Comparison of ENCODE assay signal across 1 cellular context in the genomic region with DNA sequence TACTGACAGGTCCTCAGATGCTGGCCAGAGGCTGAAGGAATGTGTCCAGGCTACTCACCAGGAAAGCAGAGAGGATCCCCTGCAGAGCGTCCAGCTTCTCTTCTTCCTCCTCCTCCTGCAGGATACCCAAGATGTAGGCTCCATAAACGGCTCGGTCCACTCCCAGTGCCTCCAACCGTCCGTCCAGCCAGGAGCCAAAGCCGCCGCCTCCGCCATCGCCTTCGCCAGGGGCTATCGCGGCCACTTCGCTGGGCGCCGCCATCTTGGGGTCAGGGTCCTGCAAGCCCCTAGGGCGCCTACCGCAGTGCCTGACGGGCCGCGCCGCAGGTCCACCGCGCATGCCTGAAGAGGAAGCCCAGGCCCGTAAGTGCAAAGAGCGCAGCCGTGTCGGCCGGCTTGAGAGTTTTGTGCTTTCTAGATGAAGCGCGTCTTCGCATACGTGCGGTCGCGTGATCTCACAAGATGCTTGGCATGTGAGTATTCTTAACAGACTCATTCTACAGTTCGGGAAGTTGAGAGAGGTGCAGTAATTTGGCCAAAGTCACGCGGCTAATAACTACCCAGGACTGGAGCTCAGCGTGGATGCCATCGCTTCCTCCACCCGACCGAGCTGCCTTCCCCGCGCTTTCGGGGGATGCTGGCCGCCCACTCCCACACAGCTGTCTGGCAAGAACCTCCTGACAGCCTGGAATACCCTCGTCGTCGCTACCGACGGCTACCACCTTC.
TF ChIP-seq lines count a peak whose summit lies in the region.

TSS of gene CCDC43 (minus strand) at position 285 of the 726 bp plus-strand sequence. CDS start at position 262, 23 bp downstream.

TF ChIP-seq in HepG2, 621 proteins besides CTCF, POLR2A, EP300 and RAD21 (continued from another document and continues in another):
- TF ChIP-seq ARID5B (CRISPR knock-in tag; IDR thresholded peaks at IDR 0.05) (peak; percentile 62), NFYC (CRISPR knock-in tag; IDR thresholded peaks at IDR 0.05) (peak; percentile 48; the same call in 1 of the 2 replicates), KAT2B (IDR thresholded peaks at IDR 0.05; ENCODE audit: borderline replicate concordance, low read depth, low read length) (no peak), ELF4 (CRISPR knock-in tag; IDR thresholded peaks at IDR 0.05; ENCODE audit: borderline replicate concordance) (no peak), ZNF280B (CRISPR knock-in tag; IDR thresholded peaks at IDR 0.05; ENCODE audit: borderline replicate concordance) (peak; percentile 88), NFRKB (IDR thresholded peaks at IDR 0.05) (no peak; the same call in none of the 2 replicates), ZBED4 (CRISPR knock-in tag; IDR thresholded peaks at IDR 0.05; ENCODE audit: borderline replicate concordance) (peak; percentile 45; the same call in 1 of the 2 replicates), ZNF720 (CRISPR knock-in tag; IDR thresholded peaks at IDR 0.05) (no peak), REPIN1 (CRISPR knock-in tag; IDR thresholded peaks at IDR 0.05; ENCODE audit: borderline replicate concordance, low read depth) (peak; percentile 91), E2F5 (CRISPR knock-in tag; conservative IDR thresholded peaks at IDR 0.05) (peak; percentile 10; the same call in 1 of the 2 replicates), ZNF567 (CRISPR knock-in tag; IDR thresholded peaks at IDR 0.05; ENCODE audit: borderline replicate concordance) (peak; percentile 99), SYNCRIP (IDR thresholded peaks at IDR 0.05; ENCODE audit: insufficient read depth, low read depth, low read length) (no peak), ZFP90 (CRISPR knock-in tag; IDR thresholded peaks at IDR 0.05; ENCODE audit: borderline replicate concordance) (peak; percentile 94; the same call in 1 of the 2 replicates), FIP1L1 (IDR thresholded peaks at IDR 0.05; ENCODE audit: borderline replicate concordance, insufficient read depth, low read depth, low read length) (no peak), ATF1 (CRISPR knock-in tag; IDR thresholded peaks at IDR 0.05) (no peak), MAZ (IDR thresholded peaks at IDR 0.05; ENCODE audit: borderline replicate concordance, low read depth, low read length) (peak; percentile 60; the same call in 1 of the 2 replicates), MAZ (CRISPR knock-in tag; IDR thresholded peaks at IDR 0.05; ENCODE audit: low read depth) (peak; percentile 93), TARDBP (CRISPR knock-in tag; IDR thresholded peaks at IDR 0.05) (peak; percentile 88), ZNF605 (CRISPR knock-in tag; IDR thresholded peaks at IDR 0.05) (peak; percentile 98), ZNF335 (CRISPR knock-in tag; IDR thresholded peaks at IDR 0.05) (peak; percentile 100), DPF2 (CRISPR knock-in tag; IDR thresholded peaks at IDR 0.05; ENCODE audit: borderline replicate concordance, low read depth) (no peak), ZSCAN30 (CRISPR knock-in tag; IDR thresholded peaks at IDR 0.05) (no peak; the same call in 1 of the 2 replicates), HMGXB4 (CRISPR knock-in tag; IDR thresholded peaks at IDR 0.05; ENCODE audit: borderline replicate concordance in 1 of 2, low read depth in 1 of 2) (peak; percentile 80 to 92)
- TF ChIP-seq, protein P1, sequence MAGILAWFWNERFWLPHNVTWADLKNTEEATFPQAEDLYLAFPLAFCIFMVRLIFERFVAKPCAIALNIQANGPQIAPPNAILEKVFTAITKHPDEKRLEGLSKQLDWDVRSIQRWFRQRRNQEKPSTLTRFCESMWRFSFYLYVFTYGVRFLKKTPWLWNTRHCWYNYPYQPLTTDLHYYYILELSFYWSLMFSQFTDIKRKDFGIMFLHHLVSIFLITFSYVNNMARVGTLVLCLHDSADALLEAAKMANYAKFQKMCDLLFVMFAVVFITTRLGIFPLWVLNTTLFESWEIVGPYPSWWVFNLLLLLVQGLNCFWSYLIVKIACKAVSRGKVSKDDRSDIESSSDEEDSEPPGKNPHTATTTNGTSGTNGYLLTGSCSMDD (CRISPR knock-in tag; IDR thresholded peaks at IDR 0.05): no peak; the same call in 1 of the 2 replicates
- TF ChIP-seq, protein P2, sequence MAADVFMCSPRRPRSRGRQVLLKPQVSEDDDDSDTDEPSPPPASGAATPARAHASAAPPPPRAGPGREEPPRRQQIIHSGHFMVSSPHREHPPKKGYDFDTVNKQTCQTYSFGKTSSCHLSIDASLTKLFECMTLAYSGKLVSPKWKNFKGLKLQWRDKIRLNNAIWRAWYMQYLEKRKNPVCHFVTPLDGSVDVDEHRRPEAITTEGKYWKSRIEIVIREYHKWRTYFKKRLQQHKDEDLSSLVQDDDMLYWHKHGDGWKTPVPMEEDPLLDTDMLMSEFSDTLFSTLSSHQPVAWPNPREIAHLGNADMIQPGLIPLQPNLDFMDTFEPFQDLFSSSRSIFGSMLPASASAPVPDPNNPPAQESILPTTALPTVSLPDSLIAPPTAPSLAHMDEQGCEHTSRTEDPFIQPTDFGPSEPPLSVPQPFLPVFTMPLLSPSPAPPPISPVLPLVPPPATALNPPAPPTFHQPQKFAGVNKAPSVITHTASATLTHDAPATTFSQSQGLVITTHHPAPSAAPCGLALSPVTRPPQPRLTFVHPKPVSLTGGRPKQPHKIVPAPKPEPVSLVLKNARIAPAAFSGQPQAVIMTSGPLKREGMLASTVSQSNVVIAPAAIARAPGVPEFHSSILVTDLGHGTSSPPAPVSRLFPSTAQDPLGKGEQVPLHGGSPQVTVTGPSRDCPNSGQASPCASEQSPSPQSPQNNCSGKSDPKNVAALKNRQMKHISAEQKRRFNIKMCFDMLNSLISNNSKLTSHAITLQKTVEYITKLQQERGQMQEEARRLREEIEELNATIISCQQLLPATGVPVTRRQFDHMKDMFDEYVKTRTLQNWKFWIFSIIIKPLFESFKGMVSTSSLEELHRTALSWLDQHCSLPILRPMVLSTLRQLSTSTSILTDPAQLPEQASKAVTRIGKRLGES (CRISPR knock-in tag; IDR thresholded peaks at IDR 0.05; ENCODE audit: borderline replicate concordance): 0 out of 2 replicates have a peak, but pooled peaks have one; percentile 30
- TF ChIP-seq, protein P3, sequence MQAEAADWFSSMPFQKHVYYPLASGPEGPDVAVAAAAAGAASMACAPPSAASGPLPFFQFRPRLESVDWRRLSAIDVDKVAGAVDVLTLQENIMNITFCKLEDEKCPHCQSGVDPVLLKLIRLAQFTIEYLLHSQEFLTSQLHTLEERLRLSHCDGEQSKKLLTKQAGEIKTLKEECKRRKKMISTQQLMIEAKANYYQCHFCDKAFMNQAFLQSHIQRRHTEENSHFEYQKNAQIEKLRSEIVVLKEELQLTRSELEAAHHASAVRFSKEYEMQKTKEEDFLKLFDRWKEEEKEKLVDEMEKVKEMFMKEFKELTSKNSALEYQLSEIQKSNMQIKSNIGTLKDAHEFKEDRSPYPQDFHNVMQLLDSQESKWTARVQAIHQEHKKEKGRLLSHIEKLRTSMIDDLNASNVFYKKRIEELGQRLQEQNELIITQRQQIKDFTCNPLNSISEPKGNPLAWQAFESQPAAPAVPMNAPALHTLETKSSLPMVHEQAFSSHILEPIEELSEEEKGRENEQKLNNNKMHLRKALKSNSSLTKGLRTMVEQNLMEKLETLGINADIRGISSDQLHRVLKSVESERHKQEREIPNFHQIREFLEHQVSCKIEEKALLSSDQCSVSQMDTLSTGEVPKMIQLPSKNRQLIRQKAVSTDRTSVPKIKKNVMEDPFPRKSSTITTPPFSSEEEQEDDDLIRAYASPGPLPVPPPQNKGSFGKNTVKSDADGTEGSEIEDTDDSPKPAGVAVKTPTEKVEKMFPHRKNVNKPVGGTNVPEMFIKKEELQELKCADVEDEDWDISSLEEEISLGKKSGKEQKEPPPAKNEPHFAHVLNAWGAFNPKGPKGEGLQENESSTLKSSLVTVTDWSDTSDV (CRISPR knock-in tag; IDR thresholded peaks at IDR 0.05): no peak
- TF ChIP-seq, protein P4, sequence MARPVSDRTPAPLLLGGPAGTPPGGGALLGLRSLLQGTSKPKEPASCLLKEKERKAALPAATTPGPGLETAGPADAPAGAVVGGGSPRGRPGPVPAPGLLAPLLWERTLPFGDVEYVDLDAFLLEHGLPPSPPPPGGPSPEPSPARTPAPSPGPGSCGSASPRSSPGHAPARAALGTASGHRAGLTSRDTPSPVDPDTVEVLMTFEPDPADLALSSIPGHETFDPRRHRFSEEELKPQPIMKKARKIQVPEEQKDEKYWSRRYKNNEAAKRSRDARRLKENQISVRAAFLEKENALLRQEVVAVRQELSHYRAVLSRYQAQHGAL (CRISPR knock-in tag; IDR thresholded peaks at IDR 0.05; ENCODE audit: not compliant biosample characterization): no peak
- TF ChIP-seq, protein P5, sequence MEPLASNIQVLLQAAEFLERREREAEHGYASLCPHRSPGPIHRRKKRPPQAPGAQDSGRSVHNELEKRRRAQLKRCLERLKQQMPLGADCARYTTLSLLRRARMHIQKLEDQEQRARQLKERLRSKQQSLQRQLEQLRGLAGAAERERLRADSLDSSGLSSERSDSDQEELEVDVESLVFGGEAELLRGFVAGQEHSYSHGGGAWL (CRISPR knock-in tag; IDR thresholded peaks at IDR 0.05): peak; percentile 94
